In the genomic region with DNA sequence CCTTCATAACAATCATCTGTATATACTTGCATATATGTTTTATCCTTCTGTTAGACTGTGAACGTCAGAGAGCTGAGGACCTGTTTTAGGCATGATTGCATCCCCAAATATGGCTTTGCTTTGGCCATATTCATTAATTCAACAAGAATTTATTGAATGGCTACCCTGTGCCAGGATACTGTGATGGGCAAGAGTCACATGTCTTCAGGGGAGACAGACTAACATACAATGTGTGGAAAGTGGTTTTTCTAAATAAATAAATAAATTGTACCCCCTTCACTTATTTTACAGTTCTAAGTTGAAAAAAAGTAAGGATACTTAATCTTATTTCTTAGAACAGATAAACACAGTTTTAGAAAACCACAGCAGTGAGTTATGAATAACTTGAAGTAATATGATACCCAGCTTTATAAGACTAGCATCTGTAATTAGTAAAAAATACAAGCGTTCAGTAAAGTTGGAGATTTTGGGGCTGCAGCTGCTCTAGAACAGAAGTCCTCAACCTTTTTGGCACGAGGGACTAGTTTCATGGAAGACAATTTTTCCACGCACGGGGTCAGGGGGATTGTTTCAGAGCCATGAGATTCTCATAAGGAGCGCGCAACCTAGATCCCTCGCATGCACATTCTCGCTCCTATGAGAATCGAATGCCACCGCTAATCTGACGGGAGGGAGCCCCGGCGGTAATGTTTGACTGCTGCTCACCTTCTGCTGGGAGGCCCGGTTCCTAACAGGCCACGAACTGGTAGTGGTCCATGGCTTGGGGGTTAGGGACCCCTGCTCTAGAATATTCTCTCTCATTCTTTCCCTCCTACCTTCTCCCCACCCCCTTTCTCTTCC, we compare ENCODE assay signal across 27 cellular contexts.
"Had no signal": no experiment of that assay in that cellular context is flagged by ENCODE, and none has a peak within 500 bp of the region (broad histone marks: within the 10 kb centered on the region; RNA-seq: fewer than 3 reads in every experiment).

No MANE protein-coding gene starts in this region.

- H2AFZ ChIP-seq: parathyroid adenoma had no signal

- DNase-seq: dermis blood vessel endothelial cell; effector memory CD4-positive, alpha-beta T cell; foreskin melanocyte; glutamatergic neuron; heart right ventricle; hippocampal formation; left cardiac atrium; left lung; mesenchymal stem cell; mucosa of descending colon; naive thymus-derived CD4-positive, alpha-beta T cell; spleen; stimulated activated CD4-positive, alpha-beta T cell treated with anti-CD3 and anti-CD28 coated beads, Interleukin-4, amount 100 ng/mL, for 4 hours; stimulated activated naive CD8-positive, alpha-beta T cell treated with anti-CD3 and anti-CD28 coated beads, Interleukin-15, Interleukin-2, amounts not matched to agents 100 U/mL and 50 U/mL, for 24 hours; substantia nigra had no signal

- H3K9me3 ChIP-seq: esophagus muscularis mucosa, heart right ventricle, left lung, mucosa of descending colon, neutrophil, spleen, thoracic aorta, tibial nerve, upper lobe of left lung had no signal

- H3K27ac ChIP-seq: coronary artery, esophagus muscularis mucosa, heart right ventricle, left lung, neutrophil, parathyroid adenoma, spleen, thoracic aorta, tibial nerve, upper lobe of left lung had no signal

- H3K79me2 ChIP-seq: parathyroid adenoma had no signal

- H3K4me3 ChIP-seq: coronary artery, esophagus muscularis mucosa, heart right ventricle, left lung, mucosa of descending colon, spleen, thoracic aorta, tibial nerve, upper lobe of left lung had no signal

- H3K36me3 ChIP-seq: esophagus muscularis mucosa, heart right ventricle, left lung, neutrophil, spleen, thoracic aorta, tibial nerve, upper lobe of left lung had no signal

- H3K27me3 ChIP-seq: esophagus muscularis mucosa, heart right ventricle, left lung, neutrophil, spleen, tibial nerve, upper lobe of left lung had no signal

- H3K9ac ChIP-seq: parathyroid adenoma had no signal

- H3K4me1 ChIP-seq: esophagus muscularis mucosa, left lung, parathyroid adenoma, spleen, tibial nerve, upper lobe of left lung had no signal

- ATAC-seq: heart right ventricle; left cardiac atrium; left lung; mucosa of descending colon; naive thymus-derived CD4-positive, alpha-beta T cell; sciatic nerve; stimulated activated memory B cell treated with anti-CD40 and anti-IgM and Interleukin-4, amounts not matched to agents 10 μg/mL and 1 μg/mL and 100 μg/mL, for 72 hours; stimulated activated naive CD8-positive, alpha-beta T cell treated with anti-CD3 and anti-CD28 coated beads, Interleukin-15, Interleukin-2, amounts not matched to agents 100 U/mL and 50 U/mL, for 24 hours had no signal

- FAIRE-seq: endothelial cell of umbilical vein, islet of Langerhans, urothelium cell line had no signal
